ENCODE assay signal across 28 cellular contexts in genomic region chr18:9817725-9818422, GRCh38.
"Had no signal": no experiment of that assay in that cellular context is flagged by ENCODE, and none has a peak within 500 bp of the region (broad histone marks: within the 10 kb centered on the region; RNA-seq: fewer than 3 reads in every experiment).

No MANE protein-coding gene starts in this region.

- H3K27ac ChIP-seq: ascending aorta, body of pancreas, KMS-11, SJSA1 had no signal

- H3K4me2 ChIP-seq: KMS-11 had no signal

- ATAC-seq: activated CD8-positive, alpha-beta T cell treated with anti-CD3 and anti-CD28 coated beads, Interleukin-2, amount 10 ng/mL, durations not matched to agents 7 days and 5 days; activated naive CD8-positive, alpha-beta T cell treated with anti-CD3 and anti-CD28 coated beads, Interleukin-2, amount 50 U/mL, for 24 hours; body of pancreas; Panc1; SK-N-SH treated with all-trans-retinoic acid at 6 μM for 48 hours; WTC11 had no signal

- H3K9ac ChIP-seq: KMS-11 had no signal

- H3K9me3 ChIP-seq: ascending aorta, body of pancreas, SJSA1 had no signal

- H3K4me3 ChIP-seq: ascending aorta, body of pancreas, SJSA1 had no signal

- DNase-seq: activated CD4-positive, alpha-beta T cell treated with anti-CD3 and anti-CD28 coated beads for 48 hours; activated CD4-positive, alpha-beta T cell treated with anti-CD3 and anti-CD28 coated beads, Interleukin-2, amount 50 U/mL, for 4 hours; activated CD4-positive, CD25-positive, alpha-beta regulatory T cell treated with anti-CD3 and anti-CD28 coated beads, Interleukin-2, amount 50 U/mL, for 72 hours; activated CD8-positive, alpha-beta memory T cell treated with anti-CD3 and anti-CD28 coated beads, Interleukin-2, amount 50 U/mL, for 48 hours; activated CD8-positive, alpha-beta T cell treated with anti-CD3 and anti-CD28 coated beads, Interleukin-2, amount 10 ng/mL, durations not matched to agents 7 days and 5 days; activated naive CD8-positive, alpha-beta T cell treated with anti-CD3 and anti-CD28 coated beads, Interleukin-2, amount 50 U/mL, for 24 hours; activated T-cell treated with anti-CD3 and anti-CD28 coated beads, Interleukin-2, amount 50 U/mL, for 1 hour; amniotic stem cell; body of pancreas; NCI-H1092; NCI-H1417 treated with DMSO at 0.1 percent for 48 hours; NCI-H1694 treated with DMSO at 0.1 percent for 48 hours; NCI-H2029 treated with DMSO at 0.1 percent for 48 hours; NCI-H345; NCI-H510A; NCI-H526 treated with DMSO at 0.1 percent for 48 hours; NCI-H82; NK-92 treated with Interleukin-12 subunit alpha and Interleukin-12 subunit beta, amount 100 ng/mL, for 24 hours; OCI-M1; RPMI8226; SHP77; SW 1271 had no signal

- H3K27me3 ChIP-seq: ascending aorta, body of pancreas, SJSA1 had no signal

- H3K4me1 ChIP-seq: body of pancreas had no signal
